ENCODE assay signal across 1 cellular context in the genomic region with DNA sequence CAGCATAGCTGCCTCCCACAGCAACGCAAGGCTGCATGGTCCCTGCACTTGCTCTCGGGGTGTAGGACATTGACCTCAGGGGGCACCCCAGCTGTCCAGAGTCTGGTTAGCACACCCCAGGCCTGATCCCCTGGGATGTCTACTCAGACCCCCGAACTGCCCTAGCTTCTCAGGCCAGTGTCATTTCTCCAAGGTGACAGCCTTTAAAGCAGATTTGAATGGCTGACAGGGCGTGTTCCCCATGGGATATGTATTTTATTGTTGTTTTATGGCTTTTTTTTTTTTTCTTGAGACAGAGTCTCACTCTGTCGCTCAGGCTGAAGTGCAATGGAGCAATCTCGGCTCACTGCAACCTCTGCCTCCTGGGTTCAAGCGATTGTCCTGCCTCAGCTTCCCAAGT.
TF ChIP-seq lines count a peak whose summit lies in the region.

No MANE protein-coding gene starts in this region.

TF ChIP-seq in HCT116, 20 proteins besides CTCF, POLR2A, EP300 and RAD21 (continued from another document):
- no peak for TF ChIP-seq CBX3 (IDR thresholded peaks at IDR 0.05; ENCODE audit: low read depth)
- no peak for TF ChIP-seq SP1 (IDR thresholded peaks at IDR 0.05; ENCODE audit: low read depth)
- no peak for TF ChIP-seq EZH2 (IDR thresholded peaks at IDR 0.05)
